Comparison of ENCODE assay signal across 8 cellular contexts in the genomic region with DNA sequence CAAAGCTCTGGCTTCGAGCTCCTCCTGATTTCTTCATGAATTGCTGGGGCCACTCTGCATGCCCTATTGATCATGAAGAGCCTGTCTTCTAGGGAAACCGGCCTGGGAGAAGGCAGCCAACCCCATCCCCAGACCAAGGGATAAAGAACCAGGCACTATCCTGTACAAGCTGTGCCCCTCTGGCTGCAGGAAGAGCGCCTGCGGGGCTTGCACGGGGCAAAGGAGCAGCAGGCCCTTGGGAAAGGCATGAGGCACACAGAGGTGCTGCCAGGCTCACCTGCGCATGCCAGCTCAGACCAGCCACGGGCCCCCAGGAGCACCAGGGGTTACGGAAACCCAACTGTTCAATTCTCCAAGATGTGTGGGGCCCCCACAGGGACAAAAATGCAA. TPM values are rescaled to one million over a fixed set of nuclear protein-coding genes. Genes with fewer than 3 reads are reported as not detected.
DNase-seq lines count a peak whose midpoint lies in the region; ATAC-seq and TF ChIP-seq lines count a peak whose summit lies in the region.

No MANE protein-coding gene starts in this region.

- H3K4me2 ChIP-seq in PC-3 (ENCODE audit: low read length): peak overlapping the region; percentile 98

- no peak overlapping the region for H2AFZ ChIP-seq in PC-3 (ENCODE audit: low read length)

- POLR2A ChIA-PET in PC-3 (lab: Charles Lee; ENCODE audit: unreplicated experiment): no interaction called here

- H3K4me3 ChIP-seq in GM08714 (ENCODE audit: low read length) (peak overlapping the region; percentile 87; the same call in 1 of the 2 replicates), PC-3 (ENCODE audit: low read length) (peak overlapping the region; percentile 94), esophagus squamous epithelium (peak overlapping the region; percentile 57 to 92 (median 87)), rectal smooth muscle tissue (ENCODE audit: low read length) (peak overlapping the region; percentile 78)

- H3K27me3 ChIP-seq in PC-3 (ENCODE audit: low read length) (no peaks in the 10 kb centered on the region), esophagus squamous epithelium (no peaks in the 10 kb centered on the region), rectal smooth muscle tissue (ENCODE audit: control insufficient read depth, insufficient read depth, low read length) (no peaks in the 10 kb centered on the region)

- no peak for ATAC-seq in PC-3
- no peak for ATAC-seq in GM21576 (IDR thresholded peaks at IDR 0.05; ENCODE audit: unreplicated experiment)

- H3K36me3 ChIP-seq in PC-3 (ENCODE audit: low read depth, low read length) (no peaks in the 10 kb centered on the region), esophagus squamous epithelium (no peaks in the 10 kb centered on the region), rectal smooth muscle tissue (ENCODE audit: control insufficient read depth, insufficient read depth, low read length) (no peaks in the 10 kb centered on the region)

- in situ Hi-C loops in GM13976 (cut with MboI; ENCODE audit: low sequenced_read_pairs, unreplicated experiment): no loop called here

- H4K20me1 ChIP-seq in PC-3 (ENCODE audit: low read length): no peaks in the 10 kb centered on the region

- intact Hi-C loops in PC-3 (cut with micrococcal nuclease): loop anchor here (1.0 to 10.0 kb wide), 6 partner anchors 26 to 505 kb away; no protein-coding TSS in a partner anchor
- intact Hi-C loops in esophagus squamous epithelium (cut with DNase I): no loop called here

- no peak for TF ChIP-seq POLR2A in esophagus squamous epithelium (IDR thresholded peaks at IDR 0.05)

- H3K9me3 ChIP-seq in PC-3 (ENCODE audit: low read length): no peaks in the 10 kb centered on the region
- H3K9me3 ChIP-seq in esophagus squamous epithelium: no peaks in the 10 kb centered on the region

- no peak for DNase-seq in PC-3
- DNase-seq in esophagus squamous epithelium (lab: John Stamatoyannopoulos, UW): no peak
- no peak for DNase-seq in EL
- no peak for DNase-seq in GM13976 (ENCODE audit: low spot score)
- no peak for DNase-seq in glomerular visceral epithelial cell (ENCODE audit: extremely low spot score)

- WGBS in esophagus squamous epithelium, 2 donors: 33 to 42% methylated on average over 1 to 6 of the region's 8 CpGs

- H3K9me2 ChIP-seq in PC-3 (replicated peaks; ENCODE audit: low read length): no peaks in the 10 kb centered on the region

- CTCF ChIA-PET in PC-3 (lab: Charles Lee): interaction anchor here (0.5 to 2.5 kb wide), 15 partner anchors 17 to 940 kb away, joined by 3 to 15 read pairs (median 3); no protein-coding TSS in a partner anchor

- TF ChIP-seq CTCF in PC-3 (conservative IDR thresholded peaks at IDR 0.05; ENCODE audit: low read depth, low read length) (no peak), esophagus squamous epithelium (IDR thresholded peaks at IDR 0.05) (no peak), GM13976 (IDR thresholded peaks at IDR 0.05; ENCODE audit: borderline replicate concordance, control extremely low read depth, extremely low read depth, insufficient read depth, missing control alignments) (no peak)

- peaks cover 63% of the 10 kb centered on the region for H3K79me2 ChIP-seq in PC-3 (ENCODE audit: low read length)

- no peaks in the 10 kb centered on the region for H3F3A ChIP-seq in PC-3 (ENCODE audit: low read length, unreplicated experiment)

- H3K27ac ChIP-seq in PC-3 (ENCODE audit: low read length): no peak overlapping the region
- H3K27ac ChIP-seq in esophagus squamous epithelium: peak overlapping the region; percentile 45 to 100 (median 90)
- H3K27ac ChIP-seq in rectal smooth muscle tissue (ENCODE audit: low read depth, low read length): peak overlapping the region; percentile 68

- H3K9ac ChIP-seq in PC-3 (ENCODE audit: low read length) (peak overlapping the region; percentile 64; the same call in 1 of the 2 replicates), rectal smooth muscle tissue (ENCODE audit: low read length) (no peak overlapping the region)

- BruUV-seq in PC-3 (replicated peaks; lab: Mats Ljungman, UMichigan): no TSS peak

- H3K4me1 ChIP-seq in PC-3 (ENCODE audit: insufficient read depth, low read length): peaks cover 21% of the 10 kb centered on the region
- peaks cover 20 to 51% (median 31%) of the 10 kb centered on the region in 3 donors for H3K4me1 ChIP-seq in esophagus squamous epithelium
- H3K4me1 ChIP-seq in rectal smooth muscle tissue (ENCODE audit: control insufficient read depth, insufficient read depth, low read length): peaks cover 10% of the 10 kb centered on the region

RNA-seq across cellular contexts. Expression of gene ITPK1, which starts 2.1 kb away (rescaled TPM):
- total RNA-seq in PC-3 (2014; rRNA removed) (66.2 and 81.1 TPM in 2 replicates), esophagus squamous epithelium (10 to 100 TPM; 14.2 to 34.5 (median 25.8) TPM)
